8 cellular contexts compared by ENCODE assay signal in genomic region chr4:87038837-87039715, GRCh38.
A peak's percentile ranks its signal among the peaks of the same experiment; 100 is the strongest.
DNase-seq lines count a peak whose midpoint lies in the region; ATAC-seq lines count a peak whose summit lies in the region.

No MANE protein-coding gene starts in this region.

- peak overlapping the region; percentile 56 for H3K27ac ChIP-seq in angular gyrus (ENCODE audit: low read depth, low read length)
- H3K27ac ChIP-seq in right cardiac atrium (ENCODE audit: low read length) = peak overlapping the region; percentile 98

- H3K4me3 ChIP-seq in right cardiac atrium (ENCODE audit: low read length) = no peak overlapping the region

- H3K9me3 ChIP-seq in right cardiac atrium (ENCODE audit: control insufficient read depth, low read length) = no peaks in the 10 kb centered on the region

- H3K4me1 ChIP-seq in right cardiac atrium (ENCODE audit: control insufficient read depth, insufficient read depth, low read length) = peaks cover 40% of the 10 kb centered on the region

- intact Hi-C loops in right cardiac atrium (cut with DNase I) = no loop called here

- 20% methylated on average over 8 of the region's 8 CpGs for WGBS in right cardiac atrium

- peak; percentile 83 to 85 for ATAC-seq in right cardiac atrium

- DNase-seq in NCI-H524 (lab: John Stamatoyannopoulos, UW) (peak; percentile 25 to 41), NCI-H524 treated with DMSO at 0.1 percent for 48 hours (lab: John Stamatoyannopoulos, UW) (no peak), HT1080 (ENCODE audit: low read depth) (peak; percentile 93), right cardiac atrium (peak; percentile 63 to 81 (median 77)), renal cortical epithelial cell (ENCODE audit: low read depth) (peak; percentile 98), SIG-M5 treated with dmso at 0.1 percent for 504 hours (lab: John Stamatoyannopoulos, UW; ENCODE audit: unreplicated experiment) (no peak), T-helper 1 cell (no peak)

- H3K27me3 ChIP-seq in right cardiac atrium (ENCODE audit: control insufficient read depth, insufficient read depth) = no peaks in the 10 kb centered on the region

Comparison
In these comparisons a context has a peak if more than half of its experiments do, and no peak if none do; other contexts are left out.
1. DNase-seq: peak in NCI-H524 (2 of 2), HT1080 (single experiment), right cardiac atrium (3 of 3) and renal cortical epithelial cell (single experiment); none in NCI-H524 treated with DMSO at 0.1 percent for 48 hours (single experiment), SIG-M5 treated with dmso at 0.1 percent for 504 hours (single experiment) and T-helper 1 cell (0 of 5).